In genomic region chr10:99365311-99365710, GRCh38 we compare ENCODE assay signal across 31 cellular contexts. TPM values are rescaled to one million over a fixed set of nuclear protein-coding genes. Genes with fewer than 3 reads are reported as not detected.
"Had no signal": no experiment of that assay in that cellular context is flagged by ENCODE, and none has a peak within 500 bp of the region (broad histone marks: within the 10 kb centered on the region; RNA-seq: fewer than 3 reads in every experiment).

No MANE protein-coding gene starts in this region.

- H3K36me3 Mint-ChIP-seq: mesothelial cell of epicardium, naive B cell had no signal

- H3K27ac ChIP-seq: colonic mucosa, epithelial cell of prostate, esophagus squamous epithelium, gastrocnemius medialis, heart right ventricle, left lung, lower lobe of right lung had no signal

- FAIRE-seq: endometrium, islet of Langerhans, keratinocyte had no signal

- H3K36me3 ChIP-seq: colonic mucosa, gastrocnemius medialis, heart right ventricle, left lung, lower lobe of right lung had no signal

- H3K27ac Mint-ChIP-seq: dendritic cell treated with granulocyte-macrophage colony-stimulating factor and Interleukin-4, amounts not matched to agents 40 ng/mL and 50 ng/mL, for 4 days; effector memory CD8-positive, alpha-beta T cell; endodermal cell; mesothelial cell of epicardium; naive B cell had no signal

- H3K9me3 ChIP-seq: colonic mucosa, esophagus squamous epithelium, gastrocnemius medialis, heart right ventricle, left lung, lower lobe of right lung, mucosa of descending colon had no signal

- H3K27me3 ChIP-seq: colonic mucosa, esophagus squamous epithelium, gastrocnemius medialis had no signal

- H3K4me1 ChIP-seq: colonic mucosa, esophagus squamous epithelium, gastrocnemius medialis, heart right ventricle, left lung, lower lobe of right lung had no signal

- H3K9me3 Mint-ChIP-seq: dendritic cell treated with granulocyte-macrophage colony-stimulating factor and Interleukin-4, amounts not matched to agents 40 ng/mL and 50 ng/mL, for 4 days; effector memory CD8-positive, alpha-beta T cell; endodermal cell; mesothelial cell of epicardium; naive B cell had no signal

- H3K4me3 Mint-ChIP-seq: dendritic cell treated with granulocyte-macrophage colony-stimulating factor and Interleukin-4, amounts not matched to agents 40 ng/mL and 50 ng/mL, for 4 days; effector memory CD8-positive, alpha-beta T cell; endodermal cell; mesothelial cell of epicardium; naive B cell had no signal

- H3K27me3 Mint-ChIP-seq: dendritic cell treated with granulocyte-macrophage colony-stimulating factor and Interleukin-4, amounts not matched to agents 40 ng/mL and 50 ng/mL, for 4 days had no signal

- ATAC-seq: effector memory CD8-positive, alpha-beta T cell; esophagus mucosa; gastrocnemius medialis; heart right ventricle; left cardiac atrium; left lung; left ventricle myocardium superior; lower lobe of right lung; mucosa of descending colon had no signal

- H3K4me3 ChIP-seq: colonic mucosa, esophagus squamous epithelium, gastrocnemius medialis, heart right ventricle, left lung, lower lobe of right lung, mucosa of descending colon had no signal

- DNase-seq: colonic mucosa; cortex of kidney; effector CD8-positive, alpha-beta T cell; effector memory CD8-positive, alpha-beta T cell; endodermal cell; erythroblast; esophagus squamous epithelium; foreskin melanocyte; gastrocnemius medialis; glutamatergic neuron; head of caudate nucleus; heart right ventricle; hippocampal formation; left cardiac atrium; left lung; left ventricle myocardium superior; lower lobe of right lung; mesenchymal stem cell; mucosa of descending colon; naive B cell had no signal

RNA-seq across cellular contexts. Expression of gene CNNM1, which starts 36.2 kb away (rescaled TPM):
- total RNA-seq: dermis microvascular lymphatic vessel endothelial cell, gastrocnemius medialis, glomerular endothelial cell, lung microvascular endothelial cell, myocyte had no signal
